In genomic region chr6:3023663-3024483, GRCh38 we compare ENCODE assay signal across 1 cellular context.
A peak's percentile ranks its signal among the peaks of the same experiment; 100 is the strongest.
TF ChIP-seq lines count a peak whose summit lies in the region.

No MANE protein-coding gene starts in this region.

TF ChIP-seq in HEK293, 187 proteins besides CTCF, POLR2A, EP300 and RAD21 (continued from another document and continues in another):
- TF ChIP-seq ZEB2 (tag by site-specific recombination; IDR thresholded peaks at IDR 0.05) (peak; percentile 54), ZNF704 (tag by site-specific recombination; IDR thresholded peaks at IDR 0.05) (no peak), ZBTB26 (tag by site-specific recombination; optimal IDR thresholded peaks at IDR 0.05) (no peak), ZNF335 (tag by site-specific recombination; conservative IDR thresholded peaks at IDR 0.05) (no peak), SP2 (tag by site-specific recombination; IDR thresholded peaks at IDR 0.05) (peak; percentile 61), KLF17 (tag by site-specific recombination; IDR thresholded peaks at IDR 0.05) (peak; percentile 81; the same call in 1 of the 2 replicates), TRIM28 (IDR thresholded peaks at IDR 0.05; ENCODE audit: borderline replicate concordance, low read length) (peak; percentile 92), ZBTB48 (tag by site-specific recombination; IDR thresholded peaks at IDR 0.05) (peak; percentile 80), ZNF280C (tag by site-specific recombination; IDR thresholded peaks at IDR 0.05) (no peak), HOXC10 (CRISPR knock-in tag; IDR thresholded peaks at IDR 0.05) (no peak), ZNF157 (tag by site-specific recombination; IDR thresholded peaks at IDR 0.05) (no peak), PATZ1 (tag by site-specific recombination; IDR thresholded peaks at IDR 0.05) (peak; percentile 32; the same call in 1 of the 2 replicates), IKZF3 (tag by site-specific recombination; IDR thresholded peaks at IDR 0.05) (no peak), ZNF2 (tag by site-specific recombination; IDR thresholded peaks at IDR 0.05) (0 out of 2 replicates have a peak, but pooled peaks have one; percentile 14), SP3 (tag by site-specific recombination; IDR thresholded peaks at IDR 0.05) (no peak), ZBTB21 (tag by site-specific recombination; IDR thresholded peaks at IDR 0.05) (no peak), KLF16 (tag by site-specific recombination; IDR thresholded peaks at IDR 0.05) (no peak), ZNF76 (tag by site-specific recombination; IDR thresholded peaks at IDR 0.05; ENCODE audit: borderline replicate concordance, low read depth) (no peak), ZNF302 (tag by site-specific recombination; IDR thresholded peaks at IDR 0.05; ENCODE audit: low read depth) (no peak), ZNF621 (tag by site-specific recombination; IDR thresholded peaks at IDR 0.05) (no peak), ZSCAN23 (tag by site-specific recombination; IDR thresholded peaks at IDR 0.05) (no peak), WT1 (tag by site-specific recombination; IDR thresholded peaks at IDR 0.05) (peak; percentile 81), ZNF138 (tag by site-specific recombination; IDR thresholded peaks at IDR 0.05; ENCODE audit: borderline replicate concordance) (no peak), ZIC2 (tag by site-specific recombination; IDR thresholded peaks at IDR 0.05) (peak; percentile 77), ZNF426 (tag by site-specific recombination; IDR thresholded peaks at IDR 0.05) (no peak), KLF10 (tag by site-specific recombination; IDR thresholded peaks at IDR 0.05) (peak; percentile 17; the same call in 1 of the 2 replicates), ZNF521 (tag by site-specific recombination; IDR thresholded peaks at IDR 0.05) (no peak), SETDB1 (IDR thresholded peaks at IDR 0.05; ENCODE audit: insufficient read length, low read length) (peak; percentile 30), KLF7 (tag by site-specific recombination; IDR thresholded peaks at IDR 0.05; ENCODE audit: borderline replicate concordance) (peak; percentile 96; the same call in 1 of the 2 replicates), ZNF830 (tag by site-specific recombination; IDR thresholded peaks at IDR 0.05; ENCODE audit: low read depth) (no peak), ZNF549 (tag by site-specific recombination; IDR thresholded peaks at IDR 0.05) (no peak), ZNF510 (tag by site-specific recombination; IDR thresholded peaks at IDR 0.05; ENCODE audit: insufficient replicate concordance) (no peak), ZNF223 (tag by site-specific recombination; IDR thresholded peaks at IDR 0.05) (no peak), TCF7L2 (IDR thresholded peaks at IDR 0.05; ENCODE audit: borderline replicate concordance, low read depth, low read length) (no peak), ZBTB17 (tag by site-specific recombination; IDR thresholded peaks at IDR 0.05) (0 out of 2 replicates have a peak, but pooled peaks have one; percentile 60), ZNF175 (tag by site-specific recombination; IDR thresholded peaks at IDR 0.05) (no peak), ZNF777 (tag by site-specific recombination; IDR thresholded peaks at IDR 0.05; ENCODE audit: borderline replicate concordance) (no peak), ZNF600 (tag by site-specific recombination; IDR thresholded peaks at IDR 0.05) (peak; percentile 78; the same call in 1 of the 2 replicates), GLI2 (tag by site-specific recombination; IDR thresholded peaks at IDR 0.05; ENCODE audit: borderline replicate concordance, low read depth) (no peak), ZNF121 (tag by site-specific recombination; IDR thresholded peaks at IDR 0.05) (no peak)
- TF ChIP-seq, protein P1, sequence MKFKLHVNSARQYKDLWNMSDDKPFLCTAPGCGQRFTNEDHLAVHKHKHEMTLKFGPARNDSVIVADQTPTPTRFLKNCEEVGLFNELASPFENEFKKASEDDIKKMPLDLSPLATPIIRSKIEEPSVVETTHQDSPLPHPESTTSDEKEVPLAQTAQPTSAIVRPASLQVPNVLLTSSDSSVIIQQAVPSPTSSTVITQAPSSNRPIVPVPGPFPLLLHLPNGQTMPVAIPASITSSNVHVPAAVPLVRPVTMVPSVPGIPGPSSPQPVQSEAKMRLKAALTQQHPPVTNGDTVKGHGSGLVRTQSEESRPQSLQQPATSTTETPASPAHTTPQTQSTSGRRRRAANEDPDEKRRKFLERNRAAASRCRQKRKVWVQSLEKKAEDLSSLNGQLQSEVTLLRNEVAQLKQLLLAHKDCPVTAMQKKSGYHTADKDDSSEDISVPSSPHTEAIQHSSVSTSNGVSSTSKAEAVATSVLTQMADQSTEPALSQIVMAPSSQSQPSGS (tag by site-specific recombination; IDR thresholded peaks at IDR 0.05; ENCODE audit: low read depth), result no peak
- TF ChIP-seq, protein P2, sequence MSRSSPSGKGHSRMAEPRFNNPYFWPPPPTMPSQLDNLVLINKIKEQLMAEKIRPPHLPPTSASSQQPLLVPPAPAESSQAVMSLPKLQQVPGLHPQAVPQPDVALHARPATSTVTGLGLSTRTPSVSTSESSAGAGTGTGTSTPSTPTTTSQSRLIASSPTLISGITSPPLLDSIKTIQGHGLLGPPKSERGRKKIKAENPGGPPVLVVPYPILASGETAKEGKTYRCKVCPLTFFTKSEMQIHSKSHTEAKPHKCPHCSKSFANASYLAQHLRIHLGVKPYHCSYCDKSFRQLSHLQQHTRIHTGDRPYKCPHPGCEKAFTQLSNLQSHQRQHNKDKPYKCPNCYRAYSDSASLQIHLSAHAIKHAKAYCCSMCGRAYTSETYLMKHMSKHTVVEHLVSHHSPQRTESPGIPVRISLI (tag by site-specific recombination; IDR thresholded peaks at IDR 0.05), result no peak
- TF ChIP-seq, protein P3, sequence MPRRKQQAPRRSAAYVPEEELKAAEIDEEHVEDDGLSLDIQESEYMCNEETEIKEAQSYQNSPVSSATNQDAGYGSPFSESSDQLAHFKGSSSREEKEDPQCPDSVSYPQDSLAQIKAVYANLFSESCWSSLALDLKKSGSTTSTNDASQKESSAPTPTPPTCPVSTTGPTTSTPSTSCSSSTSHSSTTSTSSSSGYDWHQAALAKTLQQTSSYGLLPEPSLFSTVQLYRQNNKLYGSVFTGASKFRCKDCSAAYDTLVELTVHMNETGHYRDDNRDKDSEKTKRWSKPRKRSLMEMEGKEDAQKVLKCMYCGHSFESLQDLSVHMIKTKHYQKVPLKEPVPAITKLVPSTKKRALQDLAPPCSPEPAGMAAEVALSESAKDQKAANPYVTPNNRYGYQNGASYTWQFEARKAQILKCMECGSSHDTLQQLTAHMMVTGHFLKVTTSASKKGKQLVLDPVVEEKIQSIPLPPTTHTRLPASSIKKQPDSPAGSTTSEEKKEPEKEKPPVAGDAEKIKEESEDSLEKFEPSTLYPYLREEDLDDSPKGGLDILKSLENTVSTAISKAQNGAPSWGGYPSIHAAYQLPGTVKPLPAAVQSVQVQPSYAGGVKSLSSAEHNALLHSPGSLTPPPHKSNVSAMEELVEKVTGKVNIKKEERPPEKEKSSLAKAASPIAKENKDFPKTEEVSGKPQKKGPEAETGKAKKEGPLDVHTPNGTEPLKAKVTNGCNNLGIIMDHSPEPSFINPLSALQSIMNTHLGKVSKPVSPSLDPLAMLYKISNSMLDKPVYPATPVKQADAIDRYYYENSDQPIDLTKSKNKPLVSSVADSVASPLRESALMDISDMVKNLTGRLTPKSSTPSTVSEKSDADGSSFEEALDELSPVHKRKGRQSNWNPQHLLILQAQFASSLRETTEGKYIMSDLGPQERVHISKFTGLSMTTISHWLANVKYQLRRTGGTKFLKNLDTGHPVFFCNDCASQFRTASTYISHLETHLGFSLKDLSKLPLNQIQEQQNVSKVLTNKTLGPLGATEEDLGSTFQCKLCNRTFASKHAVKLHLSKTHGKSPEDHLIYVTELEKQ (tag by site-specific recombination; IDR thresholded peaks at IDR 0.05; ENCODE audit: borderline replicate concordance), result no peak
- TF ChIP-seq, protein P4, sequence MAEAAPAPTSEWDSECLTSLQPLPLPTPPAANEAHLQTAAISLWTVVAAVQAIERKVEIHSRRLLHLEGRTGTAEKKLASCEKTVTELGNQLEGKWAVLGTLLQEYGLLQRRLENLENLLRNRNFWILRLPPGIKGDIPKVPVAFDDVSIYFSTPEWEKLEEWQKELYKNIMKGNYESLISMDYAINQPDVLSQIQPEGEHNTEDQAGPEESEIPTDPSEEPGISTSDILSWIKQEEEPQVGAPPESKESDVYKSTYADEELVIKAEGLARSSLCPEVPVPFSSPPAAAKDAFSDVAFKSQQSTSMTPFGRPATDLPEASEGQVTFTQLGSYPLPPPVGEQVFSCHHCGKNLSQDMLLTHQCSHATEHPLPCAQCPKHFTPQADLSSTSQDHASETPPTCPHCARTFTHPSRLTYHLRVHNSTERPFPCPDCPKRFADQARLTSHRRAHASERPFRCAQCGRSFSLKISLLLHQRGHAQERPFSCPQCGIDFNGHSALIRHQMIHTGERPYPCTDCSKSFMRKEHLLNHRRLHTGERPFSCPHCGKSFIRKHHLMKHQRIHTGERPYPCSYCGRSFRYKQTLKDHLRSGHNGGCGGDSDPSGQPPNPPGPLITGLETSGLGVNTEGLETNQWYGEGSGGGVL (tag by site-specific recombination; IDR thresholded peaks at IDR 0.05), result no peak
- TF ChIP-seq, protein P5, sequence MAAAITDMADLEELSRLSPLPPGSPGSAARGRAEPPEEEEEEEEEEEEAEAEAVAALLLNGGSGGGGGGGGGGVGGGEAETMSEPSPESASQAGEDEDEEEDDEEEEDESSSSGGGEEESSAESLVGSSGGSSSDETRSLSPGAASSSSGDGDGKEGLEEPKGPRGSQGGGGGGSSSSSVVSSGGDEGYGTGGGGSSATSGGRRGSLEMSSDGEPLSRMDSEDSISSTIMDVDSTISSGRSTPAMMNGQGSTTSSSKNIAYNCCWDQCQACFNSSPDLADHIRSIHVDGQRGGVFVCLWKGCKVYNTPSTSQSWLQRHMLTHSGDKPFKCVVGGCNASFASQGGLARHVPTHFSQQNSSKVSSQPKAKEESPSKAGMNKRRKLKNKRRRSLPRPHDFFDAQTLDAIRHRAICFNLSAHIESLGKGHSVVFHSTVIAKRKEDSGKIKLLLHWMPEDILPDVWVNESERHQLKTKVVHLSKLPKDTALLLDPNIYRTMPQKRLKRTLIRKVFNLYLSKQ (tag by site-specific recombination; IDR thresholded peaks at IDR 0.05; ENCODE audit: borderline replicate concordance), result no peak
